ENCODE assay signal across 9 cellular contexts in the genomic region with DNA sequence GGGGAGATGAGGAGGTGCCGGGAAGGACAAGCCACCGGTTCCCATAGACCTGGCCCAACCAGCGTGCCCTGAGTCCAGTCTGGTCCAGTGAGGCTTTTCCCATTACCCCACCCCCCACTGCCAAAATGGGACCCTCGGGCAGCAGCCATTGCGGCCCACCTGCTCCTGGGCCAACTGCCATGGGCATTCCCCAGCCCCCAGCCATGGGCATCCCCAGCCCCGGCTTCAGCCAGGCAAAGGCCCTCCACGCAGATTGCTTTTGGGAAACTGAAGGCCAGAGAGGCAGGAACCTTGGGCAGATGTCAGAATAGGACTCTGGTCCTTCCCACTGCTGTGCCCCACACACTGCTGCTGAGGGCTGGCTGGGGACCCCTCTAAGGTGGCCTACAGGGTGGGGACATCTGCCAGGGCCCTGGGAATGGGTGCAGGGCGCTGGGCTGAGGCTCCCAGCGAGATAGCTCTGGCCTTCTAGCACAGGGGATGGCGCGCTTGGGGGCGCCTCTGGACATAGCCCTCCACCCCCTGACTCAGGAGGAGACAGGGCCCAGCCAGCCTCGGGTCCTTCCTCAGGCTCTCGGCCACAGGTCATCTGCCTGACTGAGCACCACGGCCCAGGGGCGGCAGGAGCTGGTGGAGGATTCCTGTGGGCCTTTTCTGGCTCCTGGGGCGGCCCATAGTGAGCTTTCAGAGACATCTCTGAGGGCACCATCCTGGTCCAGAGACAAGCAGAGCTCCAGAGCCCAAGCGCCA. TPM values are rescaled to one million over a fixed set of nuclear protein-coding genes. Genes with fewer than 3 reads are reported as not detected.
A peak's percentile ranks its signal among the peaks of the same experiment; 100 is the strongest.
DNase-seq lines count a peak whose midpoint lies in the region; ATAC-seq, FAIRE-seq and TF ChIP-seq lines count a peak whose summit lies in the region.
"Had no signal": no experiment of that assay in that cellular context is flagged by ENCODE, and none has a peak within 500 bp of the region (broad histone marks: within the 10 kb centered on the region; RNA-seq: fewer than 3 reads in every experiment).

No MANE protein-coding gene starts in this region.

- CTCF ChIA-PET in activated CD8-positive, alpha-beta T cell treated with anti-CD3 and anti-CD28 coated beads for 36 hours (lab: Charles Lee) = interaction anchor here (1.0 kb wide), 1 partner anchor 65 kb away, joined by 3 read pairs; no protein-coding TSS in a partner anchor
- CTCF ChIA-PET in activated CD8-positive, alpha-beta T cell treated with anti-CD3 and anti-CD28 coated beads, Interleukin-2, amount 10 ng/mL, durations not matched to agents 7 days and 5 days (lab: Charles Lee) = interaction anchor here (2.5 kb wide), 1 partner anchor 65 kb away, joined by 10 read pairs; no protein-coding TSS in a partner anchor
- CTCF ChIA-PET in GM12878 (lab: Yijun Ruan, JAX) = interaction anchor here (2.0 kb wide), 1 partner anchor 65 kb away, joined by 6 read pairs; no protein-coding TSS in a partner anchor
- CTCF ChIA-PET in HEK293T (lab: Yijun Ruan, JAX) = interaction anchor here (1.3 kb wide), 1 partner anchor 14 kb away, joined by 3 read pairs; no protein-coding TSS in a partner anchor

- H3K36me3 Mint-ChIP-seq in activated CD8-positive, alpha-beta T cell treated with anti-CD3 and anti-CD28 coated beads for 36 hours (ENCODE audit: low read depth) = peaks cover 38% of the 10 kb centered on the region
- peaks cover 30% of the 10 kb centered on the region for H3K36me3 Mint-ChIP-seq in activated CD8-positive, alpha-beta T cell treated with anti-CD3 and anti-CD28 coated beads, Interleukin-2, amount 10 ng/mL, durations not matched to agents 7 days and 5 days (ENCODE audit: low read depth)

- no peak overlapping the region; the same call in 1 of the 2 replicates for H3K9ac ChIP-seq in GM12878 (ENCODE audit: control insufficient read depth, insufficient read depth, low read length)

- peaks cover 38% of the 10 kb centered on the region for H3K4me1 Mint-ChIP-seq in activated CD8-positive, alpha-beta T cell treated with anti-CD3 and anti-CD28 coated beads for 36 hours (ENCODE audit: low read depth)
- peaks cover 37% of the 10 kb centered on the region for H3K4me1 Mint-ChIP-seq in activated CD8-positive, alpha-beta T cell treated with anti-CD3 and anti-CD28 coated beads, Interleukin-2, amount 10 ng/mL, durations not matched to agents 7 days and 5 days (ENCODE audit: low read depth)

- H3K4me2 ChIP-seq in GM12878 (ENCODE audit: control insufficient read depth, insufficient read depth) = peak overlapping the region; percentile 13; the same call in 1 of the 2 replicates

- peak; percentile 12; the same call in 1 of the 2 replicates for TF ChIP-seq POLR2A in GM12878 (IDR thresholded peaks at IDR 0.05; ENCODE audit: low read depth, low read length)

- H4K20me1 ChIP-seq in GM12878 (ENCODE audit: control insufficient read depth, insufficient read depth) = peaks cover 2% of the 10 kb centered on the region; the same call in 1 of the 2 replicates

- H3K36me3 ChIP-seq in GM12878 (ENCODE audit: control insufficient read depth in 2 of 2, insufficient read depth in 2 of 2, low read length in 1 of 2) = peaks cover 14 to 19% of the 10 kb centered on the region in 2 experiments
- H3K36me3 ChIP-seq in thymus (ENCODE audit: control insufficient read depth, insufficient read depth) = peaks cover 27% of the 10 kb centered on the region

- peak overlapping the region; percentile 87 for H3K27ac Mint-ChIP-seq in activated CD8-positive, alpha-beta T cell treated with anti-CD3 and anti-CD28 coated beads for 36 hours
- no peak overlapping the region for H3K27ac Mint-ChIP-seq in activated CD8-positive, alpha-beta T cell treated with anti-CD3 and anti-CD28 coated beads, Interleukin-2, amount 10 ng/mL, durations not matched to agents 7 days and 5 days

- FAIRE-seq in GM12878 (lab: Jason Lieb, UNC) = no peak

- WGBS in GM12878 (ENCODE audit: insufficient coverage, insufficient replicate concordance, low lambda C conversion rate, missing lambda C conversion rate) = 82% methylated on average over 15 of the region's 18 CpGs
- 97% methylated on average over 18 of the region's 18 CpGs for WGBS in thymus

- ATAC-seq in activated CD8-positive, alpha-beta T cell treated with anti-CD3 and anti-CD28 coated beads for 36 hours = no peak
- ATAC-seq in activated CD8-positive, alpha-beta T cell treated with anti-CD3 and anti-CD28 coated beads, Interleukin-2, amount 10 ng/mL, durations not matched to agents 7 days and 5 days = no peak
- ATAC-seq in GM12878 (no peak), GM19351 (IDR thresholded peaks at IDR 0.05; ENCODE audit: unreplicated experiment) (no peak), HG03520 (IDR thresholded peaks at IDR 0.05; ENCODE audit: unreplicated experiment) (no peak)

- no peak for TF ChIP-seq CTCF in activated CD8-positive, alpha-beta T cell treated with anti-CD3 and anti-CD28 coated beads for 36 hours (IDR thresholded peaks at IDR 0.05)
- no peak for TF ChIP-seq CTCF in GM12878 (IDR thresholded peaks at IDR 0.05 in 2 of 3, conservative IDR thresholded peaks at IDR 0.05 in 1 of 3; ENCODE audit: control insufficient read depth in 2 of 3, extremely low read depth in 1 of 3, insufficient read depth in 1 of 3, low read depth in 3 of 3, low read length in 3 of 3)

- peak overlapping the region; percentile 95 for H3K4me3 Mint-ChIP-seq in activated CD8-positive, alpha-beta T cell treated with anti-CD3 and anti-CD28 coated beads for 36 hours
- no peak overlapping the region for H3K4me3 Mint-ChIP-seq in activated CD8-positive, alpha-beta T cell treated with anti-CD3 and anti-CD28 coated beads, Interleukin-2, amount 10 ng/mL, durations not matched to agents 7 days and 5 days

- no peak overlapping the region for H2AFZ ChIP-seq in GM12878 (ENCODE audit: control insufficient read depth, low read depth, low read length)

- no peaks in the 10 kb centered on the region for H3K27me3 ChIP-seq in GM12878 (replicated peaks in 1 of 2; ENCODE audit: control insufficient read depth in 2 of 2, insufficient read depth in 2 of 2, low read length in 1 of 2)
- H3K27me3 ChIP-seq in thymus (ENCODE audit: control insufficient read depth, insufficient read depth) = no peaks in the 10 kb centered on the region

- H3K27me3 Mint-ChIP-seq in activated CD8-positive, alpha-beta T cell treated with anti-CD3 and anti-CD28 coated beads for 36 hours = no peaks in the 10 kb centered on the region
- H3K27me3 Mint-ChIP-seq in activated CD8-positive, alpha-beta T cell treated with anti-CD3 and anti-CD28 coated beads, Interleukin-2, amount 10 ng/mL, durations not matched to agents 7 days and 5 days (ENCODE audit: low read depth) = no peaks in the 10 kb centered on the region

- BruUV-seq in GM12878 (replicated peaks; lab: Mats Ljungman, UMichigan) = no TSS peak

- H3K79me2 ChIP-seq in GM12878 (ENCODE audit: control insufficient read depth, insufficient read depth, low read length) = peaks cover 44% of the 10 kb centered on the region

- H3K4me3 ChIP-seq in GM12878 = no peak overlapping the region
- H3K4me3 ChIP-seq in thymus (ENCODE audit: low read length) = no peak overlapping the region

- RAD21 ChIA-PET in GM12878 (lab: Charles Lee; ENCODE audit: unreplicated experiment) = interaction anchor here (1.0 kb wide), 1 partner anchor 12 kb away, joined by 3 read pairs; no protein-coding TSS in a partner anchor

- H3K9me3 ChIP-seq in GM12878 (replicated peaks; ENCODE audit: control insufficient read depth, insufficient read depth, low read length) = no peaks in the 10 kb centered on the region
- H3K9me3 ChIP-seq in thymus (ENCODE audit: control insufficient read depth) = no peaks in the 10 kb centered on the region

- intact Hi-C loops in activated CD8-positive, alpha-beta T cell treated with anti-CD3 and anti-CD28 coated beads for 36 hours (cut with micrococcal nuclease) = loop anchor here (5.0 kb wide), 1 partner anchor 33 kb away; no protein-coding TSS in a partner anchor
- intact Hi-C loops in GM12878 (cut with micrococcal nuclease; ENCODE audit: unreplicated experiment) = no loop called here

- H3K9me3 Mint-ChIP-seq in activated CD8-positive, alpha-beta T cell treated with anti-CD3 and anti-CD28 coated beads for 36 hours = no peaks in the 10 kb centered on the region
- no peaks in the 10 kb centered on the region for H3K9me3 Mint-ChIP-seq in activated CD8-positive, alpha-beta T cell treated with anti-CD3 and anti-CD28 coated beads, Interleukin-2, amount 10 ng/mL, durations not matched to agents 7 days and 5 days (ENCODE audit: insufficient read depth)

- POLR2A ChIA-PET in activated CD8-positive, alpha-beta T cell treated with anti-CD3 and anti-CD28 coated beads for 36 hours (lab: Charles Lee) = no interaction called here
- POLR2A ChIA-PET in activated CD8-positive, alpha-beta T cell treated with anti-CD3 and anti-CD28 coated beads, Interleukin-2, amount 10 ng/mL, durations not matched to agents 7 days and 5 days (lab: Charles Lee) = interaction anchor here (1.5 kb wide), 1 partner anchor 40 kb away, joined by 3 read pairs; no protein-coding TSS in a partner anchor
- POLR2A ChIA-PET in GM12878 (lab: Charles Lee) = no interaction called here
- POLR2A ChIA-PET in HEK293T (lab: Yijun Ruan, JAX) = no interaction called here

- DNase-seq in activated CD8-positive, alpha-beta T cell treated with anti-CD3 and anti-CD28 coated beads for 36 hours = peak; percentile 16
- DNase-seq in activated CD8-positive, alpha-beta T cell treated with anti-CD3 and anti-CD28 coated beads, Interleukin-2, amount 10 ng/mL, durations not matched to agents 7 days and 5 days = no peak
- no peak for DNase-seq in GM12878 (ENCODE audit: low read depth, low spot score)
- peak; percentile 8 for DNase-seq in mucosa of gallbladder (ENCODE audit: low spot score)
- DNase-seq in HEK293T (ENCODE audit: extremely low spot score) = no peak
- DNase-seq: NCI-H82 had no signal

- in situ Hi-C loops in GM12878 (cut with MboI) = loop anchor here (10.0 kb wide), 1 partner anchor 569 kb away; the partner anchor contains the start of gene TYMP

- no peak for TF ChIP-seq EP300 in GM12878 (IDR thresholded peaks at IDR 0.05; ENCODE audit: borderline replicate concordance in 1 of 2, control insufficient read depth in 1 of 2, low read depth in 2 of 2, low read length in 2 of 2)

- peaks cover 33% of the 10 kb centered on the region for H3K4me1 ChIP-seq in GM12878 (ENCODE audit: control insufficient read depth, insufficient read depth, low read length)
- peaks cover 24% of the 10 kb centered on the region for H3K4me1 ChIP-seq in thymus (ENCODE audit: control insufficient read depth, insufficient read depth, low read length)

- SMC1A ChIA-PET in GM12878 (lab: Charles Lee; ENCODE audit: uncharacterized antibody, unreplicated experiment) = no interaction called here

- TF ChIP-seq RAD21 in GM12878 (IDR thresholded peaks at IDR 0.05; ENCODE audit: insufficient read depth, low read depth, low read length) = no peak

- H3K27ac ChIP-seq in GM12878 (ENCODE audit: control insufficient read depth, insufficient read depth) = 0 out of 2 replicates have a peak overlapping the region, but pooled peaks have one; percentile 18
- peak overlapping the region; percentile 9 for H3K27ac ChIP-seq in thymus (ENCODE audit: low read depth)

RNA-seq across cellular contexts. Expression of gene PIM3, which starts 4.9 kb away (rescaled TPM):
- total RNA-seq in activated CD8-positive, alpha-beta T cell treated with anti-CD3 and anti-CD28 coated beads for 36 hours = 100 to 1,000 TPM; 146 to 158 TPM
- total RNA-seq in activated CD8-positive, alpha-beta T cell treated with anti-CD3 and anti-CD28 coated beads, Interleukin-2, amount 10 ng/mL, durations not matched to agents 7 days and 5 days = 10 to 100 TPM; 45.1 to 45.7 TPM
- total RNA-seq in GM12878 (2013; cell fraction: nucleolus; rRNA removed) = 27.8 and 36.0 TPM in 2 replicates
- total RNA-seq in GM12878 (2014; rRNA removed) (44.7 and 51.8 TPM in 2 replicates), GM12878 (2014; rRNA removed; fragmentation: Illumina TruSeq; extraction: Trizol) (11.0 and 11.9 TPM in 2 replicates), GM12878 (2021) (59.5 and 60.8 TPM in 2 replicates), mucosa of gallbladder (63.2 TPM)
- 6.5 TPM for polyA plus RNA-seq in GM12878 (2011; ENCODE audit: low read depth)
- polyA plus RNA-seq in GM12878 (2011; rRNA removed) (8.6 and 12.4 TPM in 2 replicates), GM12878 (2014; fragmentation: Illumina TruSeq; extraction: Trizol) (2.2 and 6.2 TPM in 2 replicates), GM12878 (2014; fragmentation: Nextera tagmentation; extraction: Ambion mirVana) (1 to 10 TPM in 1 of 2 experiments, under 1 TPM in 1; 0.31 to 1.5 TPM), GM12878 (2014; rRNA removed) (57.0 and 57.8 TPM in 2 replicates), GM12878 (2016; fragmentation: Nextera tagmentation; extraction: Ambion mirVana) (10 to 100 TPM; 12.4 to 34.3 TPM), thymus (57.6 TPM)
- 31.3 and 38.2 TPM in 2 replicates for polyA plus RNA-seq in GM12878 (2011; cell fraction: cytosol; rRNA removed)
- 84.4 and 94.5 TPM in 2 replicates for polyA plus RNA-seq in GM12878 (2011; cell fraction: nucleus; rRNA removed)
- 30.9 and 46.0 TPM in 2 replicates for polyA plus RNA-seq in GM12878 (2012)
- polyA minus RNA-seq in GM12878 (2011; rRNA and poly(A)+ RNA removed) = 3.9 and 14.1 TPM in 2 replicates
- polyA minus RNA-seq in GM12878 (2011; cell fraction: cytosol; rRNA and poly(A)+ RNA removed) = 14.2 and 18.4 TPM in 2 replicates
- polyA minus RNA-seq in GM12878 (2011; cell fraction: nucleus; rRNA and poly(A)+ RNA removed) = 22.6 and 39.2 TPM in 2 replicates

RNA-seq across cellular contexts. Expression of gene CRELD2, which starts 47.0 kb away (rescaled TPM):
- 10 to 100 TPM; 26.1 to 28.2 TPM for total RNA-seq in activated CD8-positive, alpha-beta T cell treated with anti-CD3 and anti-CD28 coated beads for 36 hours
- total RNA-seq in activated CD8-positive, alpha-beta T cell treated with anti-CD3 and anti-CD28 coated beads, Interleukin-2, amount 10 ng/mL, durations not matched to agents 7 days and 5 days = 10 to 100 TPM; 58.0 to 58.1 TPM
- total RNA-seq in GM12878 (2013; cell fraction: nucleolus; rRNA removed) = 19.9 and 22.8 TPM in 2 replicates
- total RNA-seq in GM12878 (2014; rRNA removed) (37.9 and 49.5 TPM in 2 replicates), GM12878 (2014; rRNA removed; fragmentation: Illumina TruSeq; extraction: Trizol) (16.1 and 16.5 TPM in 2 replicates), GM12878 (2021) (40.6 and 48.1 TPM in 2 replicates), mucosa of gallbladder (56.6 TPM)
- polyA plus RNA-seq in GM12878 (2011; ENCODE audit: low read depth) = 17.3 TPM
- polyA plus RNA-seq in GM12878 (2011; rRNA removed) (8.4 and 14.0 TPM in 2 replicates), GM12878 (2014; fragmentation: Illumina TruSeq; extraction: Trizol) (3.2 and 11.9 TPM in 2 replicates), GM12878 (2014; fragmentation: Nextera tagmentation; extraction: Ambion mirVana) (10 to 100 TPM in 1 of 2 experiments, 1 to 10 TPM in 1; 9.4 to 15.0 TPM), GM12878 (2014; rRNA removed) (35.7 and 45.0 TPM in 2 replicates), GM12878 (2016; fragmentation: Nextera tagmentation; extraction: Ambion mirVana) (100 to 1,000 TPM in 1 of 2 experiments, 10 to 100 TPM in 1; 97.0 to 111 TPM), thymus (24.3 TPM)
- polyA plus RNA-seq in GM12878 (2011; cell fraction: cytosol; rRNA removed) = 22.4 and 29.3 TPM in 2 replicates
- polyA plus RNA-seq in GM12878 (2011; cell fraction: nucleus; rRNA removed) = 40.8 and 53.1 TPM in 2 replicates
- 33.5 and 34.5 TPM in 2 replicates for polyA plus RNA-seq in GM12878 (2012)
- 5.8 and 7.4 TPM in 2 replicates for polyA minus RNA-seq in GM12878 (2011; rRNA and poly(A)+ RNA removed)
- polyA minus RNA-seq in GM12878 (2011; cell fraction: cytosol; rRNA and poly(A)+ RNA removed) = 5.6 TPM in 2 replicates
- 5.1 and 8.7 TPM in 2 replicates for polyA minus RNA-seq in GM12878 (2011; cell fraction: nucleus; rRNA and poly(A)+ RNA removed)

RNA-seq across cellular contexts. Expression of gene IL17REL, which starts 47.1 kb away (rescaled TPM):
- under 1 TPM in 1 of 2 experiments, not detected in 1; 0.14 TPM for total RNA-seq in activated CD8-positive, alpha-beta T cell treated with anti-CD3 and anti-CD28 coated beads for 36 hours
- not detected for total RNA-seq in activated CD8-positive, alpha-beta T cell treated with anti-CD3 and anti-CD28 coated beads, Interleukin-2, amount 10 ng/mL, durations not matched to agents 7 days and 5 days
- total RNA-seq in GM12878 (2013; cell fraction: nucleolus; rRNA removed) = 0.33 and 0.34 TPM in 2 replicates
- not detected in 2 replicates for total RNA-seq in GM12878 (2014; rRNA removed)
- not detected in 2 replicates for total RNA-seq in GM12878 (2014; rRNA removed; fragmentation: Illumina TruSeq; extraction: Trizol)
- total RNA-seq in GM12878 (2021) = not detected in 2 replicates
- polyA plus RNA-seq in GM12878 (2011; ENCODE audit: low read depth) = not detected
- polyA plus RNA-seq in GM12878 (2011; rRNA removed) = 0.03 TPM in 1 of 2 replicates, not detected in the other
- 0.03 TPM in 1 of 2 replicates, not detected in the other for polyA plus RNA-seq in GM12878 (2011; cell fraction: cytosol; rRNA removed)
- 0.10 and 0.20 TPM in 2 replicates for polyA plus RNA-seq in GM12878 (2011; cell fraction: nucleus; rRNA removed)
- 0.04 TPM in 1 of 2 replicates, not detected in the other for polyA plus RNA-seq in GM12878 (2012)
- polyA plus RNA-seq in GM12878 (2014; fragmentation: Illumina TruSeq; extraction: Trizol) = not detected in 2 replicates
- not detected for polyA plus RNA-seq in GM12878 (2014; fragmentation: Nextera tagmentation; extraction: Ambion mirVana)
- 0.06 TPM in 1 of 2 replicates, not detected in the other for polyA plus RNA-seq in GM12878 (2014; rRNA removed)
- not detected for polyA plus RNA-seq in GM12878 (2016; fragmentation: Nextera tagmentation; extraction: Ambion mirVana)
- not detected in 2 replicates for polyA minus RNA-seq in GM12878 (2011; rRNA and poly(A)+ RNA removed)
- not detected in 2 replicates for polyA minus RNA-seq in GM12878 (2011; cell fraction: cytosol; rRNA and poly(A)+ RNA removed)
- polyA minus RNA-seq in GM12878 (2011; cell fraction: nucleus; rRNA and poly(A)+ RNA removed) = not detected in 2 replicates
- 0.06 TPM for total RNA-seq in mucosa of gallbladder
- polyA plus RNA-seq in thymus = 2.4 TPM

RNA-seq across cellular contexts. Expression of gene ALG12, which starts 47.2 kb away (rescaled TPM):
- 10 to 100 TPM; 10.7 to 12.0 TPM for total RNA-seq in activated CD8-positive, alpha-beta T cell treated with anti-CD3 and anti-CD28 coated beads for 36 hours
- total RNA-seq in activated CD8-positive, alpha-beta T cell treated with anti-CD3 and anti-CD28 coated beads, Interleukin-2, amount 10 ng/mL, durations not matched to agents 7 days and 5 days = 10 to 100 TPM; 16.3 to 17.4 TPM
- total RNA-seq in GM12878 (2013; cell fraction: nucleolus; rRNA removed) = 43.7 and 49.4 TPM in 2 replicates
- total RNA-seq in GM12878 (2014; rRNA removed) (9.8 and 10.5 TPM in 2 replicates), GM12878 (2014; rRNA removed; fragmentation: Illumina TruSeq; extraction: Trizol) (3.3 and 3.7 TPM in 2 replicates), GM12878 (2021) (15.8 and 16.6 TPM in 2 replicates), mucosa of gallbladder (36.7 TPM)
- 4.7 TPM for polyA plus RNA-seq in GM12878 (2011; ENCODE audit: low read depth)
- polyA plus RNA-seq in GM12878 (2011; rRNA removed) (2.2 and 5.2 TPM in 2 replicates), GM12878 (2014; fragmentation: Illumina TruSeq; extraction: Trizol) (0.79 and 4.3 TPM in 2 replicates), GM12878 (2014; fragmentation: Nextera tagmentation; extraction: Ambion mirVana) (under 1 TPM; 0.22 to 0.37 TPM), GM12878 (2014; rRNA removed) (8.0 and 9.7 TPM in 2 replicates), GM12878 (2016; fragmentation: Nextera tagmentation; extraction: Ambion mirVana) (10 to 100 TPM; 17.9 to 23.4 TPM), thymus (9.1 TPM)
- 7.2 and 10.1 TPM in 2 replicates for polyA plus RNA-seq in GM12878 (2011; cell fraction: cytosol; rRNA removed)
- polyA plus RNA-seq in GM12878 (2011; cell fraction: nucleus; rRNA removed) = 18.2 and 19.7 TPM in 2 replicates
- 12.4 and 15.1 TPM in 2 replicates for polyA plus RNA-seq in GM12878 (2012)
- polyA minus RNA-seq in GM12878 (2011; rRNA and poly(A)+ RNA removed) = 6.0 and 20.6 TPM in 2 replicates
- polyA minus RNA-seq in GM12878 (2011; cell fraction: cytosol; rRNA and poly(A)+ RNA removed) = 3.6 and 4.7 TPM in 2 replicates
- 3.4 and 4.7 TPM in 2 replicates for polyA minus RNA-seq in GM12878 (2011; cell fraction: nucleus; rRNA and poly(A)+ RNA removed)

Comparison
In these comparisons a context has a peak if more than half of its experiments do, and no peak if none do; other contexts are left out.
1. DNase-seq: peak in activated CD8-positive, alpha-beta T cell treated with anti-CD3 and anti-CD28 coated beads for 36 hours (single experiment) and mucosa of gallbladder (single experiment); none in activated CD8-positive, alpha-beta T cell treated with anti-CD3 and anti-CD28 coated beads, Interleukin-2, amount 10 ng/mL, durations not matched to agents 7 days and 5 days (single experiment), GM12878 (single experiment) and HEK293T (single experiment).